In genomic region chr20:49052334-49052733, GRCh38 we compare ENCODE assay signal across 13 cellular contexts. TPM values are rescaled to one million over a fixed set of nuclear protein-coding genes. Genes with fewer than 3 reads are reported as not detected.
A peak's percentile ranks its signal among the peaks of the same experiment; 100 is the strongest.
DNase-seq lines count a peak whose midpoint lies in the region; ATAC-seq, FAIRE-seq and TF ChIP-seq lines count a peak whose summit lies in the region.
"Had no signal": no experiment of that assay in that cellular context is flagged by ENCODE, and none has a peak within 500 bp of the region (broad histone marks: within the 10 kb centered on the region; RNA-seq: fewer than 3 reads in every experiment).

No MANE protein-coding gene starts in this region.

- H3K9ac ChIP-seq in trophoblast cell (ENCODE audit: low read length), result no peak overlapping the region

- no peak overlapping the region for H4K8ac ChIP-seq in trophoblast cell (ENCODE audit: low read depth, low read length)

- no peak overlapping the region for H2BK12ac ChIP-seq in trophoblast cell (ENCODE audit: low read length)

- H4K12ac ChIP-seq in trophoblast cell (ENCODE audit: low read depth, low read length), result no peak overlapping the region

- H3K4me2 ChIP-seq in trophoblast cell (ENCODE audit: low read length), result no peak overlapping the region

- no peak overlapping the region for H3K23ac ChIP-seq in trophoblast cell (ENCODE audit: low read length)

- H3K4me3 Mint-ChIP-seq in activated T-cell treated with anti-CD3 and anti-CD28 coated beads, Interleukin-2, amount 50 U/mL, for 4 hours, result peak overlapping the region; percentile 6

- H2AK5ac ChIP-seq in trophoblast cell (ENCODE audit: low read length), result no peak overlapping the region

- no peak overlapping the region for H3K27ac ChIP-seq in trophoblast cell (ENCODE audit: low read depth, low read length)

- H3K4me3 ChIP-seq in choroid plexus epithelial cell (ENCODE audit: low read depth, low read length), result no peak overlapping the region
- no peak overlapping the region for H3K4me3 ChIP-seq in trophoblast cell (ENCODE audit: low read depth, low read length)
- H3K4me3 ChIP-seq: skin epidermis had no signal

- no peak overlapping the region for H4K91ac ChIP-seq in trophoblast cell (ENCODE audit: low read depth, low read length)

- H2BK120ac ChIP-seq in trophoblast cell (ENCODE audit: insufficient read depth, low read length, poor library complexity), result no peak overlapping the region

- H3K4me1 Mint-ChIP-seq in activated T-cell treated with anti-CD3 and anti-CD28 coated beads, Interleukin-2, amount 50 U/mL, for 4 hours (ENCODE audit: low read depth), result peaks cover 62% of the 10 kb centered on the region

- no peak overlapping the region for H3K18ac ChIP-seq in trophoblast cell (ENCODE audit: low read length)

- no peak for ATAC-seq in activated T-cell treated with anti-CD3 and anti-CD28 coated beads, Interleukin-2, amount 50 U/mL, for 4 hours
- ATAC-seq in HG02763 (IDR thresholded peaks at IDR 0.05; ENCODE audit: unreplicated experiment), result no peak

- H3K27me3 ChIP-seq in trophoblast cell (ENCODE audit: insufficient read depth, low read length), result no peaks in the 10 kb centered on the region

- peaks cover 3 to 9% of the 10 kb centered on the region in 2 experiments for H3K4me1 ChIP-seq in trophoblast cell (ENCODE audit: control insufficient read depth in 1 of 2, insufficient read depth in 2 of 2, low read length in 2 of 2)

- no peaks in the 10 kb centered on the region for H3K79me1 ChIP-seq in trophoblast cell (ENCODE audit: low read length)

- no peak overlapping the region for H3K14ac ChIP-seq in trophoblast cell (ENCODE audit: low read length)

- H3K27me3 Mint-ChIP-seq in activated T-cell treated with anti-CD3 and anti-CD28 coated beads, Interleukin-2, amount 50 U/mL, for 4 hours (ENCODE audit: low read depth), result no peaks in the 10 kb centered on the region
- H3K27me3 Mint-ChIP-seq: naive B cell had no signal

- WGBS in trophoblast cell (ENCODE audit: extremely low coverage, insufficient coverage, insufficient read length), result no CpG with 5 or more reads among the region's 1 CpG

- H3K4ac ChIP-seq in trophoblast cell (ENCODE audit: low read depth, low read length), result peak overlapping the region; percentile 95

- no peak for DNase-seq in activated T-cell treated with anti-CD3 and anti-CD28 coated beads, Interleukin-2, amount 50 U/mL, for 4 hours
- DNase-seq in activated T-cell treated with anti-CD3 and anti-CD28 coated beads, Interleukin-2, amount 50 U/mL, for 1 hour, result no peak
- DNase-seq in NCI-H226 (peak; percentile 4), choroid plexus epithelial cell (ENCODE audit: low read depth) (peak; percentile 23), trophoblast cell (no peak), NCI-H2171 (lab: John Stamatoyannopoulos, UW) (no peak), RCC 7860 (ENCODE audit: low spot score) (no peak)
- DNase-seq: central memory CD4-positive, alpha-beta T cell; GDM1; naive B cell; NCI-H2029 treated with DMSO at 0.1 percent for 48 hours had no signal

- no peak for TF ChIP-seq CTCF in choroid plexus epithelial cell (conservative IDR thresholded peaks at IDR 0.05; ENCODE audit: low read depth, low read length)

- H3K36me3 Mint-ChIP-seq in activated T-cell treated with anti-CD3 and anti-CD28 coated beads, Interleukin-2, amount 50 U/mL, for 4 hours (ENCODE audit: insufficient read depth), result peaks cover 23% of the 10 kb centered on the region

- H3K9me3 Mint-ChIP-seq in activated T-cell treated with anti-CD3 and anti-CD28 coated beads, Interleukin-2, amount 50 U/mL, for 4 hours, result no peaks in the 10 kb centered on the region
- H3K9me3 Mint-ChIP-seq: naive B cell had no signal

- no peak for FAIRE-seq in RCC 7860 (lab: Jason Lieb, UNC)

- H2BK5ac ChIP-seq in trophoblast cell (ENCODE audit: low read depth, low read length, poor library complexity), result no peak overlapping the region

- no peak overlapping the region for H2AFZ ChIP-seq in trophoblast cell (ENCODE audit: insufficient read depth, low read length, poor library complexity)

- H3K79me2 ChIP-seq in trophoblast cell (ENCODE audit: control insufficient read depth, insufficient read depth, low read length, poor library complexity), result peaks cover 37% of the 10 kb centered on the region

- no peaks in the 10 kb centered on the region for H3K9me3 ChIP-seq in trophoblast cell (ENCODE audit: insufficient read depth, low read depth, low read length)

- H3K36me3 ChIP-seq in trophoblast cell (ENCODE audit: control insufficient read depth in 1 of 2, insufficient read depth in 2 of 2, low read length in 2 of 2), result peaks cover 7 to 8% of the 10 kb centered on the region in 2 experiments

RNA-seq across cellular contexts. Expression of gene CSE1L, which starts 6.2 kb away (rescaled TPM):
- 100 to 1,000 TPM; 135 to 151 (median 141) TPM for total RNA-seq in activated T-cell treated with anti-CD3 and anti-CD28 coated beads, Interleukin-2, amount 50 U/mL, for 4 hours
- 117 TPM in 2 replicates for polyA plus RNA-seq in trophoblast cell (2013)

Comparison
In these comparisons a context has a peak if more than half of its experiments do, and no peak if none do; other contexts are left out.
1. DNase-seq: peak in NCI-H226 (single experiment) and choroid plexus epithelial cell (single experiment); none in activated T-cell treated with anti-CD3 and anti-CD28 coated beads, Interleukin-2, amount 50 U/mL, for 4 hours (single experiment), activated T-cell treated with anti-CD3 and anti-CD28 coated beads, Interleukin-2, amount 50 U/mL, for 1 hour (single experiment), trophoblast cell (0 of 2), NCI-H2171 (single experiment) and RCC 7860 (single experiment).